In the genomic region with DNA sequence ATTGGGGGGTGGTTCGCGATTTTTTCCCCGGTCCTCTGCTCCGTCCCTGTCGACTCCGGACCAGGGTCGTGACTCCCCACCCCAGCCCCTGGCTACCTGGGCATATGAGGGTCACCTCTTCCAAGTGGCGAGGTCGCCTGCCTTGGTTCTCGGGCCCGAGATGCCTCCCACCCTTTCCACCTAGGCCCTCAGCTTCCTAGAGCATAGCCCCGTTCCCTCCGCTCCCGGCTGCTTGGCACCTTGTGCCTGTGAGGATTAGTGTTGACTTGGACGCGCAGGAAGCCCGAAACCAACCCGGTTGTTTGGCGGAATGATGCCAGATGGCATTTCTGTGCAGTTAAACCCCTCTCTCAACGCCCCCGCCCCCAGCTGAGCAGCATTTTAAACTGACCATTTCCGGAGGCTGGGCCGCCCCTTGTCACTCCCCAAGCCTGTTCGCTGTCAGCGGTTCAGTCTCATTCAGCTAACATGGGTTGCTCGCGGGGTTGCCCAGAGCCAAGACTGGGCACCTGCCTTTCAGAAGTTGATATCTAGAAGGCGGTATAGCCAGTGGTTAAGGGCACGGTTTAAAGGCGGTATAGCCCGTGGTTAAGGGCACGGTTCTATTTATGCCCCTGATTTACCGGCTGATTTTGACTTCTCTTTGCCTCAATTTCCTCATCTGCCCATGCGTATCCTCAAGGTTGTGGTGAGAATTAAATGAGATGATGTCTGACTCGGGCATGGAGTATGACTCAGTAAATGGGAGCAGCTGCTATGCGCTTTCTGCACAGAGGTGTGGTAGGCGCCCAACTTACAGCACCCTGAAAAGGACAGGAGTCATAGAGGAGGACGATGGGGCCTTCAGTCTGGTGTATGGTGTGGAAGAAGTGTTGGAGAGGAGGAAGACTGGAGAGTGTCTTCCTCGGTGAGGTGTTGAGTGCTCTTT, we compare ENCODE assay signal across 8 cellular contexts. TPM values are rescaled to one million over a fixed set of nuclear protein-coding genes. Genes with fewer than 3 reads are reported as not detected.
A peak's percentile ranks its signal among the peaks of the same experiment; 100 is the strongest.
DNase-seq lines count a peak whose midpoint lies in the region; ATAC-seq and TF ChIP-seq lines count a peak whose summit lies in the region.

No MANE protein-coding gene starts in this region.

- H3K36me3 ChIP-seq in HAP-1 (replicated peaks) (peaks cover 29% of the 10 kb centered on the region), psoas muscle (ENCODE audit: insufficient read depth in 1 of 2, low read depth in 1 of 2) (peaks cover 0 to 15% of the 10 kb centered on the region in 2 donors)

- peak overlapping the region; percentile 97 for H3K4me3 ChIP-seq in HAP-1
- H3K4me3 ChIP-seq in psoas muscle, result peak overlapping the region; percentile 92

- TF ChIP-seq CTCF in psoas muscle (IDR thresholded peaks at IDR 0.05), result no peak

- WGBS in psoas muscle, 3 donors, result 4 to 5% (median 4%) methylated on average over 35 to 39 of the region's 39 CpGs

- H3K36me3 Mint-ChIP-seq in activated naive CD4-positive, alpha-beta T cell treated with anti-CD3 and anti-CD28 coated beads, Interleukin-2, amount 50 U/mL, for 72 hours, result peaks cover 35 to 40% of the 10 kb centered on the region in 2 donors

- H3K27me3 ChIP-seq in HAP-1 (ENCODE audit: low read depth) (no peaks in the 10 kb centered on the region), psoas muscle (ENCODE audit: insufficient read depth in 3 of 3, low read length in 2 of 3) (no peaks in the 10 kb centered on the region)

- in situ Hi-C loops in HAP-1 (cut with MboI; ENCODE audit: low sequenced_read_pairs), result no loop called here

- peak; percentile 30 to 49 for ATAC-seq in activated naive CD4-positive, alpha-beta T cell treated with anti-CD3 and anti-CD28 coated beads, Interleukin-2, amount 50 U/mL, for 72 hours
- ATAC-seq in left cardiac atrium (peak; percentile 31 to 54), psoas muscle (peak; percentile 26 to 56 (median 34)), GM18870 (IDR thresholded peaks at IDR 0.05; ENCODE audit: unreplicated experiment) (no peak)

- H3K9me3 ChIP-seq in HAP-1, result no peaks in the 10 kb centered on the region
- no peaks in the 10 kb centered on the region for H3K9me3 ChIP-seq in psoas muscle

- peak overlapping the region; percentile 65 for H3K27ac ChIP-seq in psoas muscle

- intact Hi-C loops in left cardiac atrium (cut with DNase I) (no loop called here), psoas muscle (cut with DNase I) (no loop called here)

- peak; percentile 24 for DNase-seq in NK-92 treated with Interleukin-12 subunit alpha and Interleukin-12 subunit beta, amount 100 ng/mL, for 24 hours (lab: John Stamatoyannopoulos, UW)
- no peak for DNase-seq in NK-92 (lab: John Stamatoyannopoulos, UW; ENCODE audit: unreplicated experiment)
- DNase-seq in HAP-1 (ENCODE audit: low spot score in 2 of 2), result peak; percentile 16 to 70
- DNase-seq in NCI-H1092 (lab: John Stamatoyannopoulos, UW), result peak; percentile 31
- peak in 1 of 2 donors; percentile 26 for DNase-seq in activated naive CD4-positive, alpha-beta T cell treated with anti-CD3 and anti-CD28 coated beads, Interleukin-2, amount 50 U/mL, for 72 hours (ENCODE audit: low spot score in 2 of 2)
- DNase-seq in left cardiac atrium, result peak; percentile 48
- DNase-seq in psoas muscle, result peak in 1 of 2 donors; percentile 40

- peak overlapping the region; percentile 97 to 99 for H3K27ac Mint-ChIP-seq in activated naive CD4-positive, alpha-beta T cell treated with anti-CD3 and anti-CD28 coated beads, Interleukin-2, amount 50 U/mL, for 72 hours

- H3K9me3 Mint-ChIP-seq in activated naive CD4-positive, alpha-beta T cell treated with anti-CD3 and anti-CD28 coated beads, Interleukin-2, amount 50 U/mL, for 72 hours, result no peaks in the 10 kb centered on the region

- peaks cover 13% of the 10 kb centered on the region for H3K4me1 ChIP-seq in HAP-1
- H3K4me1 ChIP-seq in psoas muscle, result peaks cover 12% of the 10 kb centered on the region

RNA-seq across cellular contexts. Expression of a gene that starts 0.6 kb away (rescaled TPM):
- 100 to 1,000 TPM; 142 to 205 TPM for total RNA-seq in activated naive CD4-positive, alpha-beta T cell treated with anti-CD3 and anti-CD28 coated beads, Interleukin-2, amount 50 U/mL, for 72 hours
- total RNA-seq in left cardiac atrium, result 10 to 100 TPM; 15.4 to 16.7 TPM
- 10 to 100 TPM; 11.0 to 20.1 (median 12.5) TPM for total RNA-seq in psoas muscle
- 10 to 100 TPM in 1 of 3 donors, 1 to 10 TPM in 2; 4.8 to 19.0 (median 4.9) TPM for polyA plus RNA-seq in psoas muscle

Comparison
In these comparisons a context has a peak if more than half of its experiments do, and no peak if none do; other contexts are left out.
1. RNA of a gene that starts 0.6 kb away (total RNA-seq): 142 to 205 TPM in activated naive CD4-positive, alpha-beta T cell treated with anti-CD3 and anti-CD28 coated beads, Interleukin-2, amount 50 U/mL, for 72 hours; 15.4 to 16.7 TPM in left cardiac atrium and 11.0 to 20.1 TPM in psoas muscle; every median in the first group is over 4 times any median in the second.